ENCODE assay signal across 18 cellular contexts in the genomic region with DNA sequence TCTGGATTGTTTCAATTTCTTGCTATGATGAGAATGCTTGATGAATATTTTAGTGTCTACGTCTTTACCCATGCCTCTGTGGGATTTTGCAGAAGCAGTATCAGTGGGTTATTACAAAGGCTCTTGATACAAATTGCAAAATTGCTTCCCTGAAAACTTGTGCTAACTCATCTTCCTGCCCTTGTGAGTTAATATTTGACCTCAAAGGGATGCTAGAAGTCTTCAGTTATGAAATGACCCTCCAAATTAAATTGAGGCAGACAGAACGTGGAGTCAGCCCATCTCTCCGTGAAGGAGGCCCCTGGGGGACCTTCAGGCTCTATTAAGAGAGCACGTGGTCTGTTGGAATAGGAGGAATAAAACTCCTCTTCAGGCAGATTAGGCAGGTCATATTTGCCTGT.
DNase-seq lines count a peak whose midpoint lies in the region; ATAC-seq and TF ChIP-seq lines count a peak whose summit lies in the region.
"Had no signal": no experiment of that assay in that cellular context is flagged by ENCODE, and none has a peak within 500 bp of the region (broad histone marks: within the 10 kb centered on the region; RNA-seq: fewer than 3 reads in every experiment).

No MANE protein-coding gene starts in this region.

- intact Hi-C loops in left ventricle myocardium superior (cut with micrococcal nuclease): no loop called here
- intact Hi-C loops in left ventricle myocardium inferior (cut with micrococcal nuclease): no loop called here
- intact Hi-C loops in upper lobe of right lung (cut with DNase I): no loop called here

- ATAC-seq in left ventricle myocardium superior (peak; percentile 47), upper lobe of right lung (peak; percentile 16), GM18868 (IDR thresholded peaks at IDR 0.05; ENCODE audit: unreplicated experiment) (no peak)
- ATAC-seq: activated T-helper 17 cell treated with anti-CD3 and anti-CD28 coated beads, Interleukin-2, amount 50 U/mL, for 72 hours had no signal

- H3K27ac ChIP-seq in left ventricle myocardium inferior (replicated peaks) (no peak overlapping the region), upper lobe of right lung (no peak overlapping the region)
- H3K27ac ChIP-seq: epithelial cell of prostate, vagina, VCaP had no signal

- H3K9me3 ChIP-seq in left ventricle myocardium inferior (replicated peaks) (no peaks in the 10 kb centered on the region), upper lobe of right lung (no peaks in the 10 kb centered on the region)
- H3K9me3 ChIP-seq: vagina had no signal

- DNase-seq in left ventricle myocardium superior: no peak
- no peak for DNase-seq in left ventricle myocardium inferior
- peak; percentile 56 to 81 for DNase-seq in NOMO-1 (lab: John Stamatoyannopoulos, UW; ENCODE audit: unreplicated experiment in 2 of 2)
- peak; percentile 78 for DNase-seq in fibroblast of villous mesenchyme (ENCODE audit: low read depth)
- DNase-seq in upper lobe of right lung: no peak
- no peak for DNase-seq in kidney glomerular epithelial cell (lab: John Stamatoyannopoulos, UW)
- no peak for DNase-seq in activated T-cell treated with anti-CD3 and anti-CD28 coated beads for 4 hours
- DNase-seq: activated CD4-positive, alpha-beta memory T cell treated with anti-CD3 and anti-CD28 coated beads, Interleukin-2, amount 10 ng/mL, durations not matched to agents 7 days and 5 days; anterior cingulate cortex; hippocampal formation; NCI-H187 treated with DMSO at 0.1 percent for 48 hours; NCI-H510A treated with DMSO at 0.1 percent for 48 hours; SW 1271 had no signal

- H3K27me3 ChIP-seq in left ventricle myocardium inferior (ENCODE audit: low read depth) (no peaks in the 10 kb centered on the region), upper lobe of right lung (no peaks in the 10 kb centered on the region)
- H3K27me3 ChIP-seq: vagina had no signal

- H3K4me3 ChIP-seq in left ventricle myocardium inferior (no peak overlapping the region), fibroblast of villous mesenchyme (ENCODE audit: low read depth, low read length) (no peak overlapping the region), upper lobe of right lung (no peak overlapping the region)
- H3K4me3 ChIP-seq: vagina had no signal

- H3K36me3 ChIP-seq in left ventricle myocardium inferior (no peaks in the 10 kb centered on the region), upper lobe of right lung (no peaks in the 10 kb centered on the region)
- H3K36me3 ChIP-seq: vagina had no signal

- H3K4me1 ChIP-seq in left ventricle myocardium inferior (peaks cover 1% of the 10 kb centered on the region), upper lobe of right lung (peaks cover under 1% of the 10 kb centered on the region)

- TF ChIP-seq CTCF in left ventricle myocardium inferior (IDR thresholded peaks at IDR 0.05; ENCODE audit: borderline replicate concordance) (no peak), fibroblast of villous mesenchyme (IDR thresholded peaks at IDR 0.05; ENCODE audit: insufficient read depth, low read depth, low read length) (no peak), upper lobe of right lung (IDR thresholded peaks at IDR 0.05) (no peak)

Comparison
In these comparisons a context has a peak if more than half of its experiments do, and no peak if none do; other contexts are left out.
1. DNase-seq: peak in NOMO-1 (2 of 2) and fibroblast of villous mesenchyme (single experiment); none in left ventricle myocardium superior (single experiment), left ventricle myocardium inferior (single experiment), upper lobe of right lung (single experiment), kidney glomerular epithelial cell (single experiment) and activated T-cell treated with anti-CD3 and anti-CD28 coated beads for 4 hours (single experiment).